17 cellular contexts compared by ENCODE assay signal in genomic region chr13:89726690-89727435, GRCh38.
DNase-seq lines count a peak whose midpoint lies in the region; ATAC-seq and TF ChIP-seq lines count a peak whose summit lies in the region.
"Had no signal": no experiment of that assay in that cellular context is flagged by ENCODE, and none has a peak within 500 bp of the region (broad histone marks: within the 10 kb centered on the region; RNA-seq: fewer than 3 reads in every experiment).

No MANE protein-coding gene starts in this region.

- intact Hi-C loops in OCI-LY7 (cut with micrococcal nuclease; ENCODE audit: unreplicated experiment) = no loop called here

- no peaks in the 10 kb centered on the region for H4K20me1 ChIP-seq in OCI-LY7 (ENCODE audit: insufficient read depth, low read length)

- CTCF ChIA-PET in RWPE1 (lab: Yijun Ruan, JAX) (interaction anchor here (0.6 to 0.7 kb wide), 2 partner anchors 16 to 112 kb away, joined by 3 read pairs; no protein-coding TSS in a partner anchor), OCI-LY7 (lab: Charles Lee; ENCODE audit: unreplicated experiment) (no interaction called here)

- no peaks in the 10 kb centered on the region for H3K36me3 ChIP-seq in OCI-LY7 (ENCODE audit: insufficient read depth, low read length)
- H3K36me3 ChIP-seq: right lobe of liver, tibial nerve had no signal

- no peak overlapping the region for H2AFZ ChIP-seq in OCI-LY7 (ENCODE audit: low read length)

- H3K4me2 ChIP-seq in OCI-LY7 (ENCODE audit: low read length) = no peak overlapping the region

- no peak for TF ChIP-seq CTCF in RWPE1 (conservative IDR thresholded peaks at IDR 0.05; ENCODE audit: low read depth)
- no peak for TF ChIP-seq CTCF in epithelial cell of proximal tubule (conservative IDR thresholded peaks at IDR 0.05; ENCODE audit: low read depth, low read length)
- no peak for TF ChIP-seq CTCF in retinal pigment epithelial cell (conservative IDR thresholded peaks at IDR 0.05; ENCODE audit: low read depth, low read length)
- no peak for TF ChIP-seq CTCF in OCI-LY7 (conservative IDR thresholded peaks at IDR 0.05; ENCODE audit: low read length)

- peak; percentile 25 for DNase-seq in HPDE6-E6E7 (ENCODE audit: extremely low spot score)
- peak; percentile 63 for DNase-seq in RWPE1 (ENCODE audit: low spot score)
- DNase-seq in epithelial cell of proximal tubule (ENCODE audit: low read depth) = peak; percentile 6
- DNase-seq in retinal pigment epithelial cell (ENCODE audit: low read depth) = peak; percentile 43
- DNase-seq in activated T-cell treated with anti-CD3 and anti-CD28 coated beads, Interleukin-2, amount 50 U/mL, for 1 hour = no peak
- DNase-seq in OCI-LY7 (ENCODE audit: low spot score) = no peak
- DNase-seq: activated CD4-positive, alpha-beta T cell treated with anti-CD3 and anti-CD28 coated beads for 48 hours; activated T-cell treated with anti-CD3 and anti-CD28 coated beads, Interleukin-2, amount 50 U/mL, for 24 hours; CD8-positive, alpha-beta memory T cell; foreskin melanocyte; NCI-H1436; NCI-H510A treated with DMSO at 0.1 percent for 48 hours; right lobe of liver; stimulated activated CD4-positive, alpha-beta T cell treated with anti-CD3 and anti-CD28 coated beads, Interleukin-4, amount 100 ng/mL, for 24 hours had no signal

- peaks cover 26% of the 10 kb centered on the region; the same call in 1 of the 2 replicates for H3K9me3 ChIP-seq in OCI-LY7 (ENCODE audit: low read length)
- H3K9me3 ChIP-seq: right lobe of liver, tibial nerve had no signal

- no TSS peak for BruUV-seq in OCI-LY7 (replicated peaks; lab: Mats Ljungman, UMichigan)

- H3K79me2 ChIP-seq in OCI-LY7 (ENCODE audit: insufficient read depth, low read depth, low read length) = no peaks in the 10 kb centered on the region

- H3K4me3 ChIP-seq in epithelial cell of proximal tubule (ENCODE audit: low read depth, low read length) = no peak overlapping the region
- H3K4me3 ChIP-seq in retinal pigment epithelial cell (ENCODE audit: low read length) = no peak overlapping the region
- no peak overlapping the region for H3K4me3 ChIP-seq in OCI-LY7 (ENCODE audit: low read depth, low read length, poor library complexity, severe bottlenecking)
- H3K4me3 ChIP-seq: K562, right lobe of liver, tibial nerve had no signal

- no peaks in the 10 kb centered on the region for H3K9me2 ChIP-seq in OCI-LY7 (ENCODE audit: insufficient read depth, low read length)

- no peak overlapping the region for H3K27ac ChIP-seq in RWPE1
- no peak overlapping the region for H3K27ac ChIP-seq in OCI-LY7 (ENCODE audit: low read depth, low read length, poor library complexity, severe bottlenecking)
- H3K27ac ChIP-seq: right lobe of liver, tibial nerve had no signal

- ATAC-seq in HG03378 (IDR thresholded peaks at IDR 0.05; ENCODE audit: unreplicated experiment) = no peak
- ATAC-seq: K562, right lobe of liver had no signal

- no peaks in the 10 kb centered on the region for H3K4me1 ChIP-seq in OCI-LY7 (ENCODE audit: insufficient read depth, low read length, poor library complexity, severe bottlenecking)
- H3K4me1 ChIP-seq: right lobe of liver, tibial nerve had no signal

- POLR2A ChIA-PET in RWPE1 (lab: Yijun Ruan, JAX; ENCODE audit: low non-redundant PET) (no interaction called here), OCI-LY7 (lab: Charles Lee) (interaction anchor here (0.6 kb wide), 1 partner anchor 1420 kb away, joined by 4 read pairs; no protein-coding TSS in a partner anchor)

Comparison
In these comparisons a context has a peak if more than half of its experiments do, and no peak if none do; other contexts are left out.
1. DNase-seq: peak in HPDE6-E6E7 (single experiment), RWPE1 (single experiment), epithelial cell of proximal tubule (single experiment) and retinal pigment epithelial cell (single experiment); none in activated T-cell treated with anti-CD3 and anti-CD28 coated beads, Interleukin-2, amount 50 U/mL, for 1 hour (single experiment) and OCI-LY7 (single experiment).